ENCODE assay signal across 8 cellular contexts in the genomic region with DNA sequence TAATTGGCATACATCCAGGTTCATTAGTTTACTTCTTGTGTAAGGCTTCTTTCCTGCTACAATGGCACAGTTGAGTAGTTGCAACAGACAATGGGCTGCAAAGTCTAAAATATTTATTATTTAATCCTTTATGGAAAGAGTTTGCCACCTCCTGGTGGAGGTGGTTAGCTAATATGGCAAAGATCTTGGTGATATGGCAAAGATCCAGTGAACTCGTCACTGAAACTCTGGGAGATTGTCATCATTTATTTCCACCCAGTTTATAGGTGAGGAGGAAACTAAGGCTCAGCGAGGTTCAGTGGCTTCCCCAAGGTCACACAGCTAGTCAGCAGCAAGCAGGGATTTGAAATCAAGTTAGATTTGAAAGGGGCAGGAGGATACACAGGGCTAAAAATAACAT. TPM values are rescaled to one million over a fixed set of nuclear protein-coding genes. Genes with fewer than 3 reads are reported as not detected.
A peak's percentile ranks its signal among the peaks of the same experiment; 100 is the strongest.
DNase-seq lines count a peak whose midpoint lies in the region; ATAC-seq, FAIRE-seq and TF ChIP-seq lines count a peak whose summit lies in the region.
"Had no signal": no experiment of that assay in that cellular context is flagged by ENCODE, and none has a peak within 500 bp of the region (broad histone marks: within the 10 kb centered on the region; RNA-seq: fewer than 3 reads in every experiment).

No MANE protein-coding gene starts in this region.

- H3K27ac ChIP-seq in endothelial cell of umbilical vein (ENCODE audit: insufficient read depth, low read depth, low read length) (peak overlapping the region; percentile 19), psoas muscle (no peak overlapping the region)

- H3K36me3 ChIP-seq in endothelial cell of umbilical vein (ENCODE audit: control insufficient read depth in 2 of 2, extremely low read depth in 1 of 2, insufficient read depth in 2 of 2, low read length in 2 of 2), result no peaks in the 10 kb centered on the region
- H3K36me3 ChIP-seq in psoas muscle (ENCODE audit: insufficient read depth in 1 of 2, low read depth in 1 of 2), result no peaks in the 10 kb centered on the region

- H3K79me2 ChIP-seq in endothelial cell of umbilical vein (ENCODE audit: control insufficient read depth, insufficient read depth, low read length), result no peaks in the 10 kb centered on the region

- TF ChIP-seq CTCF in endothelial cell of umbilical vein (IDR thresholded peaks at IDR 0.05; ENCODE audit: extremely low read depth in 1 of 2, insufficient read depth in 1 of 2, low read depth in 1 of 2, low read length in 2 of 2) (peak in 1 of 2 donors; percentile 21), psoas muscle (IDR thresholded peaks at IDR 0.05) (peak; percentile 37)

- no peak overlapping the region for H2AFZ ChIP-seq in endothelial cell of umbilical vein (ENCODE audit: low read depth, low read length)

- BruUV-seq in endothelial cell of umbilical vein (replicated peaks; lab: Mats Ljungman, UMichigan), result no TSS peak

- peak; percentile 17 for DNase-seq in GF-D8 (lab: John Stamatoyannopoulos, UW)
- peak; percentile 5 for DNase-seq in NCI-H2171 (lab: John Stamatoyannopoulos, UW)
- DNase-seq in endothelial cell of umbilical vein (ENCODE audit: low read depth, low spot score), result peak; percentile 60
- no peak for DNase-seq in psoas muscle
- no peak for DNase-seq in H54 (ENCODE audit: insufficient read length, low spot score)

- CTCF ChIA-PET in endothelial cell of umbilical vein (lab: Charles Lee), result interaction anchor here (0.8 to 5.0 kb wide), 29 partner anchors 9 to 375 kb away, joined by 3 to 137 read pairs (median 5); partner anchors contain the start of genes ALDH4A1 and IFFO2

- POLR2A ChIA-PET in endothelial cell of umbilical vein (lab: Charles Lee), result interaction anchor here (1.0 to 2.2 kb wide), 5 partner anchors 16 to 70 kb away, joined by 3 to 8 read pairs (median 4); partner anchors contain the start of genes ALDH4A1 and IFFO2

- dilution Hi-C loops in endothelial cell of umbilical vein (cut with MboI; ENCODE audit: extremely low pct_ligation_motif_present, low sequenced_read_pairs), result no loop called here

- H4K20me1 ChIP-seq in endothelial cell of umbilical vein (replicated peaks; ENCODE audit: control insufficient read depth, extremely low read depth, insufficient read depth, low read length), result no peaks in the 10 kb centered on the region

- no peaks in the 10 kb centered on the region for H3K9me1 ChIP-seq in endothelial cell of umbilical vein (replicated peaks; ENCODE audit: control insufficient read depth, extremely low read depth, insufficient read depth, low read length)

- H3K9ac ChIP-seq in endothelial cell of umbilical vein (replicated peaks; ENCODE audit: extremely low read depth, insufficient read depth, low read length), result no peak overlapping the region

- H3K9me3 ChIP-seq in endothelial cell of umbilical vein (replicated peaks; ENCODE audit: control insufficient read depth, insufficient read depth, low read length) (no peaks in the 10 kb centered on the region), psoas muscle (no peaks in the 10 kb centered on the region)

- WGBS in psoas muscle, 3 donors, result 17 to 26% (median 18%) methylated on average over 2 of the region's 2 CpGs

- intact Hi-C loops in endothelial cell of umbilical vein (cut with micrococcal nuclease) (loop anchor here (1.0 to 5.0 kb wide), 9 partner anchors 16 to 110 kb away; partner anchors contain the start of gene IFFO2), psoas muscle (cut with DNase I) (no loop called here)

- H3K4me2 ChIP-seq in endothelial cell of umbilical vein (ENCODE audit: insufficient read depth, low read length), result peak overlapping the region; percentile 10

- TF ChIP-seq POLR2A in endothelial cell of umbilical vein (IDR thresholded peaks at IDR 0.05; ENCODE audit: low read depth, low read length) (no peak), H54 (IDR thresholded peaks at IDR 0.05; ENCODE audit: low read depth, low read length) (no peak)

- H3K4me1 ChIP-seq in endothelial cell of umbilical vein (ENCODE audit: control insufficient read depth, extremely low read depth, insufficient read depth, low read length) (peaks cover 15% of the 10 kb centered on the region), psoas muscle (no peaks in the 10 kb centered on the region)

- H3K27me3 ChIP-seq in endothelial cell of umbilical vein (ENCODE audit: control insufficient read depth in 2 of 2, insufficient read depth in 2 of 2, low read length in 2 of 2), result no peaks in the 10 kb centered on the region
- H3K27me3 ChIP-seq in psoas muscle (ENCODE audit: insufficient read depth in 3 of 3, low read length in 2 of 3), result no peaks in the 10 kb centered on the region

- FAIRE-seq in endothelial cell of umbilical vein (lab: Jason Lieb, UNC), result no peak
- no peak for FAIRE-seq in H54 (lab: Jason Lieb, UNC)

- H3K4me3 ChIP-seq in endothelial cell of umbilical vein (replicated peaks in 1 of 3; ENCODE audit: insufficient read depth in 1 of 3, low read depth in 1 of 3, low read length in 3 of 3), result no peak overlapping the region
- no peak overlapping the region for H3K4me3 ChIP-seq in psoas muscle

- ATAC-seq in psoas muscle (peak; percentile 10 to 58 (median 53)), HG03342 (IDR thresholded peaks at IDR 0.05; ENCODE audit: unreplicated experiment) (no peak), GM18873 (IDR thresholded peaks at IDR 0.05; ENCODE audit: low FRiP score, unreplicated experiment) (no peak)
- ATAC-seq: WTC11 had no signal

TF ChIP-seq in endothelial cell of umbilical vein, 7 proteins besides CTCF, POLR2A, EP300 and RAD21:
- TF ChIP-seq GATA2 (IDR thresholded peaks at IDR 0.05; ENCODE audit: insufficient read depth, insufficient read length, low read depth, low read length), result peak; percentile 92
- TF ChIP-seq EZH2 (IDR thresholded peaks at IDR 0.05; ENCODE audit: borderline replicate concordance, low read depth, low read length, severe bottlenecking), result no peak

RNA-seq across cellular contexts. Expression of gene IFFO2, which starts 16.1 kb away (rescaled TPM):
- 31.1 and 35.1 TPM in 2 replicates for total RNA-seq in endothelial cell of umbilical vein
- polyA plus RNA-seq in endothelial cell of umbilical vein, result 28.3 and 31.3 TPM in 2 replicates
- 22.7 and 26.3 TPM in 2 replicates for polyA plus RNA-seq in endothelial cell of umbilical vein (2011; cell fraction: cytosol; rRNA removed)
- 26.9 and 30.2 TPM in 2 replicates for polyA plus RNA-seq in endothelial cell of umbilical vein (2011; cell fraction: nucleus; rRNA removed)
- 23.3 and 30.7 TPM in 2 replicates for polyA plus RNA-seq in endothelial cell of umbilical vein (2012)
- polyA minus RNA-seq in endothelial cell of umbilical vein, result 18.4 and 22.0 TPM in 2 replicates
- 2.8 TPM for polyA minus RNA-seq in endothelial cell of umbilical vein (2011; cell fraction: cytosol; rRNA and poly(A)+ RNA removed)
- polyA minus RNA-seq in endothelial cell of umbilical vein (2011; cell fraction: nucleus; rRNA and poly(A)+ RNA removed), result 18.1 and 20.8 TPM in 2 replicates
- total RNA-seq in psoas muscle, result 10 to 100 TPM in 1 of 4 donors, 1 to 10 TPM in 3; 3.7 to 14.0 (median 6.8) TPM
- 1 to 10 TPM in 2 of 3 donors, under 1 TPM in 1; 0.94 to 1.9 (median 1.2) TPM for polyA plus RNA-seq in psoas muscle

Comparison
In these comparisons a context has a peak if more than half of its experiments do, and no peak if none do; other contexts are left out.
1. DNase-seq: peak in GF-D8 (single experiment), NCI-H2171 (single experiment) and endothelial cell of umbilical vein (single experiment); none in psoas muscle (0 of 2) and H54 (single experiment).
2. ATAC-seq: peak in psoas muscle (4 of 4); none in HG03342 (single experiment) and GM18873 (single experiment).